8 cellular contexts compared by ENCODE assay signal in genomic region chr12:125065753-125066570, GRCh38. TPM values are rescaled to one million over a fixed set of nuclear protein-coding genes. Genes with fewer than 3 reads are reported as not detected.
DNase-seq lines count a peak whose midpoint lies in the region; ATAC-seq, FAIRE-seq and TF ChIP-seq lines count a peak whose summit lies in the region.

No MANE protein-coding gene starts in this region.

- TF ChIP-seq CTCF in AG04450 (IDR thresholded peaks at IDR 0.05; ENCODE audit: low read depth, low read length) (no peak), VCaP (conservative IDR thresholded peaks at IDR 0.05) (no peak)

- CTCF ChIA-PET in AG04450 (lab: Charles Lee) = interaction anchor here (0.5 kb wide), 1 partner anchor 135 kb away, joined by 3 read pairs; no protein-coding TSS in a partner anchor

- H3K9me3 ChIP-seq in AG04450 (ENCODE audit: control insufficient read depth, insufficient read depth, low read length) (no peaks in the 10 kb centered on the region; the same call in 1 of the 2 replicates), right cardiac atrium (ENCODE audit: control insufficient read depth, low read length) (no peaks in the 10 kb centered on the region)

- POLR2A ChIA-PET in AG04450 (lab: Yijun Ruan, JAX) = no interaction called here

- 42% methylated on average over 23 of the region's 23 CpGs for WGBS in right cardiac atrium

- DNase-seq in AG04450 (ENCODE audit: low read depth, low spot score) (no peak), right cardiac atrium (no peak), cerebellum (ENCODE audit: low spot score) (no peak), GM12891 (ENCODE audit: insufficient read length, low spot score) (no peak)

- intact Hi-C loops in right cardiac atrium (cut with DNase I) = loop anchor here in 1 of 4 donors (10.0 kb wide), 1 partner anchor 71 kb away; the partner anchor contains the start of gene BRI3BP

- no peaks in the 10 kb centered on the region for H3K36me3 Mint-ChIP-seq in stimulated activated memory B cell treated with anti-CD40 and anti-IgM and Interleukin-4, amounts not matched to agents 10 μg/mL and 1 μg/mL and 100 μg/mL, for 72 hours

- no peak for TF ChIP-seq POLR2A in GM12891 (IDR thresholded peaks at IDR 0.05; ENCODE audit: low read depth, low read length)

- H3K27ac ChIP-seq in AG04450 (ENCODE audit: low read depth, low read length) (no peak overlapping the region), VCaP (peak overlapping the region; percentile 80), right cardiac atrium (ENCODE audit: low read length) (no peak overlapping the region)

- H3K4me1 ChIP-seq in right cardiac atrium (ENCODE audit: control insufficient read depth, insufficient read depth, low read length) = peaks cover 4% of the 10 kb centered on the region

- no peak for FAIRE-seq in GM12891 (lab: Jason Lieb, UNC)

- H3K9me3 Mint-ChIP-seq in stimulated activated memory B cell treated with anti-CD40 and anti-IgM and Interleukin-4, amounts not matched to agents 10 μg/mL and 1 μg/mL and 100 μg/mL, for 72 hours = no peaks in the 10 kb centered on the region

- peaks cover 22% of the 10 kb centered on the region for H3K4me1 Mint-ChIP-seq in stimulated activated memory B cell treated with anti-CD40 and anti-IgM and Interleukin-4, amounts not matched to agents 10 μg/mL and 1 μg/mL and 100 μg/mL, for 72 hours

- ATAC-seq in GM21619 (IDR thresholded peaks at IDR 0.05; ENCODE audit: unreplicated experiment) = peak; percentile 26
- peak; percentile 7 to 19 for ATAC-seq in right cardiac atrium
- no peak for ATAC-seq in stimulated activated memory B cell treated with anti-CD40 and anti-IgM and Interleukin-4, amounts not matched to agents 10 μg/mL and 1 μg/mL and 100 μg/mL, for 72 hours
- ATAC-seq in HG02973 (IDR thresholded peaks at IDR 0.05; ENCODE audit: unreplicated experiment) = no peak

- H3K27ac Mint-ChIP-seq in stimulated activated memory B cell treated with anti-CD40 and anti-IgM and Interleukin-4, amounts not matched to agents 10 μg/mL and 1 μg/mL and 100 μg/mL, for 72 hours = peak overlapping the region; percentile 39

- H3K27me3 Mint-ChIP-seq in stimulated activated memory B cell treated with anti-CD40 and anti-IgM and Interleukin-4, amounts not matched to agents 10 μg/mL and 1 μg/mL and 100 μg/mL, for 72 hours = no peaks in the 10 kb centered on the region

- H3K4me3 ChIP-seq in AG04450 (ENCODE audit: low read depth, low read length) (peak overlapping the region; percentile 84), right cardiac atrium (ENCODE audit: low read length) (peak overlapping the region; percentile 73)

- peak overlapping the region; percentile 72 for H3K4me3 Mint-ChIP-seq in stimulated activated memory B cell treated with anti-CD40 and anti-IgM and Interleukin-4, amounts not matched to agents 10 μg/mL and 1 μg/mL and 100 μg/mL, for 72 hours

- peaks cover 6% of the 10 kb centered on the region for H3K27me3 ChIP-seq in AG04450 (ENCODE audit: control insufficient read depth, insufficient read depth, low read length)
- H3K27me3 ChIP-seq in right cardiac atrium (ENCODE audit: control insufficient read depth, insufficient read depth) = no peaks in the 10 kb centered on the region

TF ChIP-seq in GM12891, 5 proteins besides CTCF, POLR2A, EP300 and RAD21:
- TF ChIP-seq PAX5 (IDR thresholded peaks at IDR 0.05; ENCODE audit: insufficient read depth, low read length, severe bottlenecking) (no peak), POU2F2 (IDR thresholded peaks at IDR 0.05; ENCODE audit: low read depth, low read length) (no peak), POLR2AphosphoS5 (IDR thresholded peaks at IDR 0.05; ENCODE audit: low read depth, low read length) (no peak), SPI1 (IDR thresholded peaks at IDR 0.05; ENCODE audit: low read depth, low read length) (no peak), TAF1 (IDR thresholded peaks at IDR 0.05; ENCODE audit: low read depth, low read length) (no peak)

RNA-seq across cellular contexts. Expression of gene AACS, which starts 0.7 kb away (rescaled TPM):
- polyA plus RNA-seq in AG04450 (2011; rRNA removed) = 18.0 and 19.2 TPM in 2 replicates
- polyA minus RNA-seq in AG04450 (2011; rRNA and poly(A)+ RNA removed) = 24.6 and 25.5 TPM in 2 replicates
- total RNA-seq in right cardiac atrium = 10 to 100 TPM; 11.2 to 12.4 (median 11.7) TPM
- polyA plus RNA-seq in right cardiac atrium = 11.1 TPM
- 23.0 TPM for total RNA-seq in cerebellum
- polyA plus RNA-seq in GM12891 (2012; ENCODE audit: low read depth, missing spikeins) = 18.3 TPM

Comparison
In these comparisons a context has a peak if more than half of its experiments do, and no peak if none do; other contexts are left out.
1. ATAC-seq: peak in GM21619 (single experiment) and right cardiac atrium (2 of 2); none in stimulated activated memory B cell treated with anti-CD40 and anti-IgM and Interleukin-4, amounts not matched to agents 10 μg/mL and 1 μg/mL and 100 μg/mL, for 72 hours (single experiment) and HG02973 (single experiment).